In the genomic region with DNA sequence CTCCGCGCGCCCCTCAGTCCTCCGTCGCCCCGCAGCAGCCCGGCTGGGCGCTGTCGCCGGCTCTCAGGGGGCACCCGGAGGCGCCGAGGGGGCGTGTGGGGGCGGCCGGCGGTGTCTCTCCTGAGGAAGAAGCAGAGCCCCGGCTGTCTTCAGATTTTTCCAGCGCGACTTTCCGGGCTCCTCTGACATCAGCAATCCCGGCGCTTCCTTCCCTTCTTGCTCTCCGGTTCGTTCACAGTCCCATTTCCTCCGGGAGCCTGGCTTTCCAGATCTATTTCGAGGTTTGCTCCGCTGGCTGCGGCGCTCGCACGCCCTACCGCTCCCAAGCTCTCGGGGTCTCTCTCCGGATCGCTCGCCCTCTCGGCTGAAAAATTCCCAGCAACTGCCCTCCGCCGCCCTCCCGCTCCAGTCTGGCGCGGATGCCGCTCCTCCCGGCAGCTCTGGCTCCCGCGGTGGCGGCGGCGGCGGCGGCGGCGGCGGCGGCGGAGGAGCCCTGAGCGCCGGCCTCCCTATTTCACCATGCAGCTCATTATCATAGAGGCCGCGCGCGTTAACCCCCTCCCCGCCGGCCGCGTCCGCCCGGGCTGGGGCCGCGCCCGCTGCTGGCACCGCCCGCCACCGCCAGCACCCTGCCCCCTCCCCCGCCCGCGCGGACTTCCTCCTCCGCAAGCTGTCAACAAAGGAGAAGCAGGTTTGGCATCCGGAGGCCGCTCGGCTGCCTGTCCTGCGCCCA, we compare ENCODE assay signal across 8 cellular contexts. TPM values are rescaled to one million over a fixed set of nuclear protein-coding genes. Genes with fewer than 3 reads are reported as not detected.
DNase-seq lines count a peak whose midpoint lies in the region; ATAC-seq and TF ChIP-seq lines count a peak whose summit lies in the region.

Gene PLXNA2, minus strand, starts transcription at position 534 of the 733 bp plus-strand sequence. CDS start 26,462 bp downstream, outside the sequence.

- peaks cover 25% of the 10 kb centered on the region for H3K27me3 Mint-ChIP-seq in activated CD4-positive, alpha-beta memory T cell treated with anti-CD3 and anti-CD28 coated beads for 36 hours

- H3K27ac ChIP-seq in dorsolateral prefrontal cortex (peak within 1 kb of the TSS in 58 of 59 donors; percentile 64 to 96 (median 88)), liver (ENCODE audit: low read depth in 1 of 2, low read length in 2 of 2) (peak within 1 kb of the TSS; percentile 91 to 93)

- ATAC-seq in HG03045 (IDR thresholded peaks at IDR 0.05; ENCODE audit: unreplicated experiment) = peak; percentile 45
- ATAC-seq in HG02588 (IDR thresholded peaks at IDR 0.05; ENCODE audit: unreplicated experiment) = no peak

- no peaks in the 10 kb centered on the region for H3K36me3 Mint-ChIP-seq in activated CD4-positive, alpha-beta memory T cell treated with anti-CD3 and anti-CD28 coated beads for 36 hours

- WGBS in liver = under 1% methylated on average over 84 of the region's 84 CpGs

- POLR2A ChIA-PET in activated CD4-positive, alpha-beta memory T cell treated with anti-CD3 and anti-CD28 coated beads for 36 hours (lab: Charles Lee) = no interaction called here

- peak within 1 kb of the TSS; percentile 73 to 74 for H3K9ac ChIP-seq in liver (ENCODE audit: low read depth in 1 of 2, low read length in 2 of 2)

- H3K4me1 ChIP-seq in liver (ENCODE audit: control insufficient read depth in 4 of 4, insufficient read depth in 4 of 4, low read length in 3 of 4) = peaks cover 8 to 61% (median 54%) of the 10 kb centered on the region in 4 donors

- H3K36me3 ChIP-seq in liver (ENCODE audit: control insufficient read depth in 4 of 4, insufficient read depth in 3 of 4, low read depth in 1 of 4, low read length in 3 of 4) = no peaks in the 10 kb centered on the region

- H3K9me3 Mint-ChIP-seq in activated CD4-positive, alpha-beta memory T cell treated with anti-CD3 and anti-CD28 coated beads for 36 hours = no peaks in the 10 kb centered on the region

- H3K27ac Mint-ChIP-seq in activated CD4-positive, alpha-beta memory T cell treated with anti-CD3 and anti-CD28 coated beads for 36 hours = no peak within 1 kb of the TSS

- H3K27me3 ChIP-seq in dorsolateral prefrontal cortex (peaks cover 0 to 31% (median 0%) of the 10 kb centered on the region in 45 donors), liver (ENCODE audit: control insufficient read depth in 4 of 4, insufficient read depth in 4 of 4, low read length in 3 of 4) (no peaks in the 10 kb centered on the region)

- DNase-seq in DMS153 (lab: John Stamatoyannopoulos, UW) (peak; percentile 90), NCI-H526 treated with DMSO at 0.1 percent for 48 hours (lab: John Stamatoyannopoulos, UW) (peak; percentile 56), dorsolateral prefrontal cortex (peak in 9 of 10 donors; percentile 50 to 88 (median 70))
- DNase-seq in activated CD4-positive, alpha-beta memory T cell treated with anti-CD3 and anti-CD28 coated beads for 36 hours = peak; percentile 78
- peak; percentile 17 to 34 for DNase-seq in stimulated activated CD4-positive, alpha-beta T cell treated with anti-CD3 and anti-CD28 coated beads, Interleukin-4, amount 100 ng/mL, for 48 hours (ENCODE audit: low read depth in 2 of 2)

- no peaks in the 10 kb centered on the region for H3K9me3 ChIP-seq in liver (ENCODE audit: control insufficient read depth in 4 of 4, low read length in 3 of 4)

- CTCF ChIA-PET in activated CD4-positive, alpha-beta memory T cell treated with anti-CD3 and anti-CD28 coated beads for 36 hours (lab: Charles Lee) = interaction anchor here (0.5 to 11.1 kb wide), 20 partner anchors 10 to 1005 kb away, joined by 3 to 157 read pairs (median 4); no protein-coding TSS in a partner anchor

- peak; percentile 4 to 5 for TF ChIP-seq RAD21 in liver (IDR thresholded peaks at IDR 0.05)

- H3K4me3 Mint-ChIP-seq in activated CD4-positive, alpha-beta memory T cell treated with anti-CD3 and anti-CD28 coated beads for 36 hours = peak within 1 kb of the TSS; percentile 76

- peak in 9 of 56 donors; percentile 9 to 29 (median 14) for TF ChIP-seq CTCF in dorsolateral prefrontal cortex (IDR thresholded peaks at IDR 0.05 in 54 of 56, conservative IDR thresholded peaks at IDR 0.05 in 2 of 56; ENCODE audit: low read depth in 1 of 56, partially characterized antibody in 56 of 56)
- no peak for TF ChIP-seq CTCF in liver (IDR thresholded peaks at IDR 0.05; ENCODE audit: low read depth, low read length, missing input control)

- H3K4me3 ChIP-seq in dorsolateral prefrontal cortex = peak within 1 kb of the TSS; percentile 57 to 90 (median 79)
- peak within 1 kb of the TSS; percentile 82 to 87 (median 85) for H3K4me3 ChIP-seq in liver (ENCODE audit: low read depth in 1 of 3, low read length in 3 of 3)

- peaks cover 10% of the 10 kb centered on the region for H3K4me1 Mint-ChIP-seq in activated CD4-positive, alpha-beta memory T cell treated with anti-CD3 and anti-CD28 coated beads for 36 hours (ENCODE audit: low read depth)

- intact Hi-C loops in activated CD4-positive, alpha-beta memory T cell treated with anti-CD3 and anti-CD28 coated beads for 36 hours (cut with micrococcal nuclease) = loop anchor here (10.0 kb wide), 1 partner anchor 359 kb away; no protein-coding TSS in a partner anchor
- intact Hi-C loops in dorsolateral prefrontal cortex (cut with DNase I) = loop anchor here (2.0 to 5.0 kb wide), 3 partner anchors 162 to 222 kb away; no protein-coding TSS in a partner anchor

TF ChIP-seq in liver, 16 proteins besides CTCF, POLR2A, EP300 and RAD21:
- TF ChIP-seq FOXA1 (IDR thresholded peaks at IDR 0.05) (peak; percentile 26), SP1 (IDR thresholded peaks at IDR 0.05) (peak; percentile 37), REST (IDR thresholded peaks at IDR 0.05) (peak; percentile 26), EGR1 (IDR thresholded peaks at IDR 0.05; ENCODE audit: low read depth in 2 of 2) (peak in 1 of 2 donors; percentile 30), HNF4G (IDR thresholded peaks at IDR 0.05) (no peak), YY1 (IDR thresholded peaks at IDR 0.05) (no peak), MAX (IDR thresholded peaks at IDR 0.05) (no peak), TAF1 (conservative IDR thresholded peaks at IDR 0.05) (peak; percentile 19), HNF4A (conservative IDR thresholded peaks at IDR 0.05) (peak; percentile 22 to 23), RXRA (IDR thresholded peaks at IDR 0.05) (no peak), ZBTB33 (IDR thresholded peaks at IDR 0.05) (no peak), FOXA2 (IDR thresholded peaks at IDR 0.05) (peak; percentile 41)
- TF ChIP-seq, protein P1, sequence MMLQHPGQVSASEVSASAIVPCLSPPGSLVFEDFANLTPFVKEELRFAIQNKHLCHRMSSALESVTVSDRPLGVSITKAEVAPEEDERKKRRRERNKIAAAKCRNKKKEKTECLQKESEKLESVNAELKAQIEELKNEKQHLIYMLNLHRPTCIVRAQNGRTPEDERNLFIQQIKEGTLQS (IDR thresholded peaks at IDR 0.05) = no peak

RNA-seq across cellular contexts. Expression of gene PLXNA2, which starts in this region (rescaled TPM):
- total RNA-seq in activated CD4-positive, alpha-beta memory T cell treated with anti-CD3 and anti-CD28 coated beads for 36 hours = under 1 TPM; 0.29 to 0.34 TPM
- total RNA-seq in dorsolateral prefrontal cortex = 100 to 1,000 TPM in 36 of 120 experiments, 10 to 100 TPM in 84; 39.8 to 132 (median 90.8) TPM
- 1 to 10 TPM; 2.8 to 9.2 TPM for total RNA-seq in liver
- 1 to 10 TPM; 1.8 to 2.7 TPM for polyA plus RNA-seq in liver

Comparison
In these comparisons a context has a peak if more than half of its experiments do, and no peak if none do; other contexts are left out.
1. RNA of gene PLXNA2 (total RNA-seq): 39.8 to 132 TPM in dorsolateral prefrontal cortex; 2.8 to 9.2 TPM in liver and 0.29 to 0.34 TPM in activated CD4-positive, alpha-beta memory T cell treated with anti-CD3 and anti-CD28 coated beads for 36 hours; every median in the first group is over 4 times any median in the second.
2. Peak in DNase-seq in activated CD4-positive, alpha-beta memory T cell treated with anti-CD3 and anti-CD28 coated beads for 36 hours; RNA of the gene not detected or under 1 TPM.
3. DNase-seq: peak in every context shown above with its lines; median percentile 90 in DMS153; 78 in activated CD4-positive, alpha-beta memory T cell treated with anti-CD3 and anti-CD28 coated beads for 36 hours; 70 in dorsolateral prefrontal cortex; 56 in NCI-H526 treated with DMSO at 0.1 percent for 48 hours; 26 in stimulated activated CD4-positive, alpha-beta T cell treated with anti-CD3 and anti-CD28 coated beads, Interleukin-4, amount 100 ng/mL, for 48 hours.